In the genomic region with DNA sequence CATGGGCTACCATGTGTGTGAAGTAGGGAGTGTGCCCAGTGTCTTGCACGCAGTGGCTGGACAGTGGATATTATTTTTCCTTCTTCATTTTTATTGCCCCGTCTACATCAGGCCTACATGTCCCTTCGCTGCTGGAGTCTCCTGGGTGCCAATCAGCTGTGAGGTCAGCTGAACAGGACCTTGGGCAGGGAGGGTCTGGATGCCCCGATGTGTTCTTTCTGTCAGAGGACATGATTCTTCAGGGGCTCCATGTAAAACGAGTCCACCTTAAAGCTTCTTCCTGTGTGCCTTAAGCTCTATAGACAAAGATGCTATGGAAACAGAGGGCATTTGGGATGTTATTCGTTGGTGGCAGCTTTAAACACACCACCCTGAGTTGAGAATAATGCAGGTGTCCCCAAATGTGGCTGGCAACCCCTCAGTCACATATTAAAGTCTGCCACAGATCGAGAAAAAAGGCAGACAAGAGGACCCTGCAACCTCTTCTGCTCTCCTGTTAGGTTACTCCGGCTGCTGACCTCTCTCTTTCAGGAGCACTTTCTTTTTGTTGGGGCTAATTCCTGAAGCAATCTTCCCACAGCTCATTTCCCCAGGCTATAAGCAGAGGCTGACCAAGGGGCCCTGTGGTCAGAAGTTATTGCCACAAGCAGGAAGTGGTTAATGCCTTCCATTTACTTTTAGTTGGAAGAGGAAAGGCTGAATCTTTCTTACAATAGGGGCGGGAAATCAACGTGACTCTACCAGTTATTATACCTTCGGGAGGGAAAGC, we compare ENCODE assay signal across 12 cellular contexts.
DNase-seq lines count a peak whose midpoint lies in the region; ATAC-seq, FAIRE-seq and TF ChIP-seq lines count a peak whose summit lies in the region.
"Had no signal": no experiment of that assay in that cellular context is flagged by ENCODE, and none has a peak within 500 bp of the region (broad histone marks: within the 10 kb centered on the region; RNA-seq: fewer than 3 reads in every experiment).

No MANE protein-coding gene starts in this region.

- peaks cover 5% of the 10 kb centered on the region for H3K36me3 Mint-ChIP-seq in nephron (ENCODE audit: low read depth)

- ATAC-seq in HG02973 (IDR thresholded peaks at IDR 0.05; ENCODE audit: unreplicated experiment), result no peak
- ATAC-seq: T-helper 17 cell had no signal

- no peaks in the 10 kb centered on the region for H3K9me3 Mint-ChIP-seq in nephron

- H3K27me3 Mint-ChIP-seq in nephron (ENCODE audit: low read depth), result no peaks in the 10 kb centered on the region

- DNase-seq in ELR (ENCODE audit: low read depth), result peak; percentile 86
- peak; percentile 54 for DNase-seq in HTR-8/SVneo (ENCODE audit: insufficient read length, low spot score)
- peak; percentile 63 for DNase-seq in amniotic epithelial cell (ENCODE audit: low read depth)
- no peak for DNase-seq in T1000 (lab: John Stamatoyannopoulos, UW)
- no peak for DNase-seq in activated T-cell treated with anti-CD3 and anti-CD28 coated beads for 4 hours
- no peak for DNase-seq in NCI-H1105 treated with DMSO at 0.1 percent for 48 hours (lab: John Stamatoyannopoulos, UW)
- DNase-seq: central memory CD4-positive, alpha-beta T cell; stimulated activated CD4-positive, alpha-beta T cell treated with anti-CD3 and anti-CD28 coated beads, Interleukin-4, amount 100 ng/mL, for 24 hours; T-helper 17 cell had no signal

- H3K4me1 Mint-ChIP-seq in nephron, result no peaks in the 10 kb centered on the region

- no peak for FAIRE-seq in HTR-8/SVneo (lab: Jason Lieb, UNC)
- FAIRE-seq: H1 had no signal

- no peak overlapping the region for H3K4me3 Mint-ChIP-seq in nephron

- peak overlapping the region in 2 of 3 experiments; percentile 26 to 28 for H3K27ac Mint-ChIP-seq in nephron
- H3K27ac Mint-ChIP-seq: T-helper 17 cell had no signal

- TF ChIP-seq CTCF in nephron (IDR thresholded peaks at IDR 0.05; ENCODE audit: unreplicated experiment in 3 of 3), result no peak

Comparison
In these comparisons a context has a peak if more than half of its experiments do, and no peak if none do; other contexts are left out.
1. DNase-seq: peak in ELR (single experiment), HTR-8/SVneo (single experiment) and amniotic epithelial cell (single experiment); none in T1000 (single experiment), activated T-cell treated with anti-CD3 and anti-CD28 coated beads for 4 hours (single experiment) and NCI-H1105 treated with DMSO at 0.1 percent for 48 hours (single experiment).